In the genomic region with DNA sequence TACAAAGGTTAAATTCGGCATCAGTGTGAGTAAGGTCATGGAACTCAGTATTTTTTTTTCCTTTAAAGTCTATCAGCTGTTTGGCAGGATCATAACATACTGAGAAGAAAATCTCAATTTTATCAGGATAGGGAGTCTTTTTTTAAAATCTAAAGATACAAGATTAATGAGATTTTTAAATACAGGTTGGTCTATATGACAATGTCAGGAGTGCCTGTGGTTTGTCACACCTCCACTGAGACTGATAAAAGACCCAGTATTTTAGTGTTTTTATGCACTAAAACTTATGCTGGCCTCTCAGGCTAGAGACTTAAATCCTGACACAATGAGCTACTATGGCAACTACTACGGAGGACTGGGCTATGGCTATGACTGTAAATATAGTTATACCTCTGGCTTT, we compare ENCODE assay signal across 11 cellular contexts. TPM values are rescaled to one million over a fixed set of nuclear protein-coding genes. Genes with fewer than 3 reads are reported as not detected.
"Had no signal": no experiment of that assay in that cellular context is flagged by ENCODE, and none has a peak within 500 bp of the region (broad histone marks: within the 10 kb centered on the region; RNA-seq: fewer than 3 reads in every experiment).

Gene KRTAP20-3, plus strand, starts transcription at position 301 of the 400 bp plus-strand sequence.

- H3K4me1 Mint-ChIP-seq: GM23338, H9 had no signal

- DNase-seq: GM23248, GOT3, H9, HCEC 1CT, HFFc6 had no signal

- H3K4me3 Mint-ChIP-seq: GM23338, H9, HFFc6 had no signal

- FAIRE-seq: H1, H54 had no signal

- H3K36me3 ChIP-seq: HAP-1 had no signal

- ATAC-seq: GM23338, HCT116 had no signal

- H3K27ac Mint-ChIP-seq: GM23338, H9, HFFc6 had no signal

- H3K4me3 ChIP-seq: GM23248, GM23338, HAP-1 had no signal

RNA-seq across cellular contexts. Expression of gene KRTAP20-3, which starts in this region (rescaled TPM):
- total RNA-seq: GM23248, GM23338, H1, H4, H9, HFFc6 had no signal
